In the genomic region with DNA sequence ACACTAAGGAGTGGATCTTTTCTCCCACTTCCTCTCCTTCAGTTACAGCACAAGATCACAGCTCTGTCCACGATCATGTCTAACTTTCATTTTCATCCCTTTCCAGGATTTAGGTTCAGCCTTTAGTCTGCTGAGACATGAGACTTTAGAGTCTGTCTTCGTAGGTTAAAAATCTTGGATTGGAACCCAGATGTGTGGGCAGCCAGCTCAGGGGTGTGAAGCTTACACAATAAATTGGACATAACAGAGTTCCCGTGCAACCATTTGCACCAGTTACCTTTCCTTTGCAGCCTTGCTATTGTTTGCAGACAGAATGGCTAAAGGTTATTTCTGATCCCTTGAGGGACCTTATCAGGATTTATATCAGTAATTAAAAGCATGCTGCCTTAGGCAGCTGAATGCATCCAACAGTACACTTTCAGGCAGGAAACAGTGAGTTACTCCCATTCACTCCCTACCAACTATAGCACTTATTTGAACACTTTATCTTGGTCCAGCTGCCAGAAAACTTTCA, we compare ENCODE assay signal across 12 cellular contexts.
A peak's percentile ranks its signal among the peaks of the same experiment; 100 is the strongest.
DNase-seq lines count a peak whose midpoint lies in the region; ATAC-seq, FAIRE-seq and TF ChIP-seq lines count a peak whose summit lies in the region.
"Had no signal": no experiment of that assay in that cellular context is flagged by ENCODE, and none has a peak within 500 bp of the region (broad histone marks: within the 10 kb centered on the region; RNA-seq: fewer than 3 reads in every experiment).

No MANE protein-coding gene starts in this region.

- H3K27me3 ChIP-seq in hepatocyte (no peaks in the 10 kb centered on the region), small intestine (ENCODE audit: control insufficient read depth in 2 of 2, insufficient read depth in 2 of 2, low read length in 2 of 2) (no peaks in the 10 kb centered on the region)
- H3K27me3 ChIP-seq: vagina had no signal

- DNase-seq in M059J (ENCODE audit: low read depth) (peak; percentile 46), astrocyte of the spinal cord (ENCODE audit: low read depth, low spot score) (peak; percentile 3), hepatocyte (ENCODE audit: low spot score) (no peak), small intestine (peak; percentile 5), activated T-cell treated with anti-CD3 and anti-CD28 coated beads for 4 hours (no peak), 8988T (no peak)
- DNase-seq: NCI-H1694 treated with DMSO at 0.1 percent for 48 hours had no signal

- H3K27ac ChIP-seq in hepatocyte (no peak overlapping the region), small intestine (ENCODE audit: low read depth in 1 of 2, low read length in 1 of 2) (no peak overlapping the region)
- H3K27ac ChIP-seq: vagina had no signal

- ATAC-seq in HG02938 (IDR thresholded peaks at IDR 0.05; ENCODE audit: unreplicated experiment) = no peak
- ATAC-seq in HG03196 (IDR thresholded peaks at IDR 0.05; ENCODE audit: unreplicated experiment) = no peak
- ATAC-seq: esophagus mucosa had no signal

- in situ Hi-C loops in astrocyte of the spinal cord (cut with HindIII; ENCODE audit: low sequenced_read_pairs) = no loop called here

- TF ChIP-seq CTCF in astrocyte of the spinal cord (IDR thresholded peaks at IDR 0.05; ENCODE audit: low read depth, low read length) (no peak), hepatocyte (IDR thresholded peaks at IDR 0.05; ENCODE audit: poor library complexity) (no peak)

- no peaks in the 10 kb centered on the region for H3K79me2 ChIP-seq in hepatocyte

- H3K36me3 ChIP-seq in hepatocyte (replicated peaks; ENCODE audit: insufficient read depth, low read depth) (no peaks in the 10 kb centered on the region), small intestine (ENCODE audit: control insufficient read depth in 2 of 2, insufficient read depth in 2 of 2, low read length in 2 of 2) (no peaks in the 10 kb centered on the region)
- H3K36me3 ChIP-seq: vagina had no signal

- FAIRE-seq in small intestine (lab: Jason Lieb, UNC) = no peak
- FAIRE-seq: RCC 7860 had no signal

- H3K4me3 ChIP-seq in astrocyte of the spinal cord (ENCODE audit: low read depth, low read length) (no peak overlapping the region), hepatocyte (no peak overlapping the region), small intestine (ENCODE audit: low read depth in 1 of 2, low read length in 2 of 2) (no peak overlapping the region)

- H2AFZ ChIP-seq in hepatocyte = no peak overlapping the region

- H3K9me3 ChIP-seq in hepatocyte (ENCODE audit: low read depth) (no peaks in the 10 kb centered on the region), small intestine (ENCODE audit: control insufficient read depth, low read depth) (no peaks in the 10 kb centered on the region)
- H3K9me3 ChIP-seq: vagina had no signal

- WGBS in hepatocyte (ENCODE audit: low lambda C conversion rate, missing lambda C conversion rate) = 46% methylated on average over 3 of the region's 3 CpGs
- 7 to 22% (median 20%) methylated on average over 3 of the region's 3 CpGs for WGBS in small intestine, 3 donors

- no peaks in the 10 kb centered on the region for H4K20me1 ChIP-seq in hepatocyte (ENCODE audit: insufficient read depth, poor library complexity, severe bottlenecking)

- H3K4me1 ChIP-seq in hepatocyte (ENCODE audit: insufficient read depth) (peaks cover 11% of the 10 kb centered on the region), small intestine (ENCODE audit: control insufficient read depth in 2 of 2, insufficient read depth in 1 of 2, low read depth in 1 of 2, low read length in 1 of 2) (no peaks in the 10 kb centered on the region)

- peak overlapping the region; percentile 35 for H3K4me2 ChIP-seq in hepatocyte

- no peaks in the 10 kb centered on the region for H3K9me2 ChIP-seq in hepatocyte (replicated peaks; ENCODE audit: insufficient read depth)

Comparison
In these comparisons a context has a peak if more than half of its experiments do, and no peak if none do; other contexts are left out.
1. DNase-seq: peak in M059J (single experiment), astrocyte of the spinal cord (single experiment) and small intestine (single experiment); none in hepatocyte (single experiment), activated T-cell treated with anti-CD3 and anti-CD28 coated beads for 4 hours (single experiment) and 8988T (single experiment).